ENCODE assay signal across 39 cellular contexts in the genomic region with DNA sequence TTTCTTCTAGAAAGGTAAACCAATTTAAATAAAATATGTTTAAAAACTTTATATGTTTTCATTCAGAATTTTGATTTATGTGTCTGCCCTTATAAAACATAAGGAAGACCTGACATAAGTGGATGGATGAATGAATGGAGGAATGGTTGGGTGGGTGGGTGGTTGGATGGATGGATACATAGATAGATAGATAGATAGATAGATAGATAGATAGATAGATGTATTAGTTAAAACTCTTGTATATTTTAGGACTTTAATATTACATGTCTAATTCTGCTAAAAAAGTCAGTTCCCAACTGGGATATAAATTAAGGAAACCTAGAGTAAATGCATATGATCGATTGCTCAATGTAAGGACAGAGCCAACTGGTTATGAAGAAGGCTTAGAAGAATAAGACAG.
"Had no signal": no experiment of that assay in that cellular context is flagged by ENCODE, and none has a peak within 500 bp of the region (broad histone marks: within the 10 kb centered on the region; RNA-seq: fewer than 3 reads in every experiment).

No MANE protein-coding gene starts in this region.

- H3K27me3 ChIP-seq: adrenal gland, ascending aorta, body of pancreas, brain microvascular endothelial cell, breast epithelium, cardiac muscle cell had no signal

- ATAC-seq: activated naive CD4-positive, alpha-beta T cell treated with anti-CD3 and anti-CD28 coated beads, Interleukin-2, amount 50 U/mL, for 72 hours; activated naive CD8-positive, alpha-beta T cell treated with anti-CD3 and anti-CD28 coated beads, Interleukin-2, amount 50 U/mL, for 24 hours; activated T-cell treated with anti-CD3 and anti-CD28 coated beads, Interleukin-2, amount 50 U/mL, for 4 hours; activated T-cell treated with anti-CD3 and anti-CD28 coated beads, Interleukin-2, amount 50 U/mL, for 72 hours; activated T-helper 17 cell treated with anti-CD3 and anti-CD28 coated beads, Interleukin-2, amount 50 U/mL, for 72 hours; body of pancreas had no signal

- H3K4me1 ChIP-seq: adrenal gland, body of pancreas, breast epithelium had no signal

- H3K9me3 Mint-ChIP-seq: activated naive CD4-positive, alpha-beta T cell treated with anti-CD3 and anti-CD28 coated beads for 36 hours; activated naive CD4-positive, alpha-beta T cell treated with anti-CD3 and anti-CD28 coated beads, Interleukin-2, amount 10 ng/mL, durations not matched to agents 7 days and 5 days; activated naive CD4-positive, alpha-beta T cell treated with anti-CD3 and anti-CD28 coated beads, Interleukin-2, amount 50 U/mL, for 24 hours; activated naive CD4-positive, alpha-beta T cell treated with anti-CD3 and anti-CD28 coated beads, Interleukin-2, amount 50 U/mL, for 72 hours; activated naive CD8-positive, alpha-beta T cell treated with anti-CD3 and anti-CD28 coated beads for 36 hours; activated naive CD8-positive, alpha-beta T cell treated with anti-CD3 and anti-CD28 coated beads, Interleukin-2, amount 10 ng/mL, durations not matched to agents 7 days and 5 days; activated naive CD8-positive, alpha-beta T cell treated with anti-CD3 and anti-CD28 coated beads, Interleukin-2, amount 50 U/mL, for 24 hours; activated T-cell treated with anti-CD3 and anti-CD28 coated beads, Interleukin-2, amount 50 U/mL, for 24 hours; activated T-cell treated with anti-CD3 and anti-CD28 coated beads, Interleukin-2, amount 50 U/mL, for 4 hours; activated T-cell treated with anti-CD3 and anti-CD28 coated beads, Interleukin-2, amount 50 U/mL, for 72 hours; activated T-helper 1 cell treated with anti-CD3 and anti-CD28 coated beads, Interleukin-12 subunit alpha, Interleukin-12 subunit beta, Interleukin-2, Interleukin-4 antibody, amounts not matched to agents 30 ng/mL and 10 ng/mL and 1 ng/mL, durations not matched to agents 14 hours and 24 hours and 36 hours; activated T-helper 17 cell treated with anti-CD3 and anti-CD28 coated beads, Interleukin-2, amount 50 U/mL, for 72 hours; activated T-helper 2 cell treated with anti-CD3 and anti-CD28 coated beads, Interferon-gamma antibody, Interleukin-2, Interleukin-4, amounts not matched to agents 10 μg/mL and 5 μg/mL and 100 μg/mL, durations not matched to agents 14 hours and 24 hours and 36 hours; central memory CD8-positive, alpha-beta T cell had no signal

- H3K27ac Mint-ChIP-seq: activated naive CD4-positive, alpha-beta T cell treated with anti-CD3 and anti-CD28 coated beads for 36 hours; activated naive CD4-positive, alpha-beta T cell treated with anti-CD3 and anti-CD28 coated beads, Interleukin-2, amount 10 ng/mL, durations not matched to agents 7 days and 5 days; activated naive CD4-positive, alpha-beta T cell treated with anti-CD3 and anti-CD28 coated beads, Interleukin-2, amount 50 U/mL, for 24 hours; activated naive CD4-positive, alpha-beta T cell treated with anti-CD3 and anti-CD28 coated beads, Interleukin-2, amount 50 U/mL, for 72 hours; activated naive CD8-positive, alpha-beta T cell; activated naive CD8-positive, alpha-beta T cell treated with anti-CD3 and anti-CD28 coated beads for 36 hours; activated naive CD8-positive, alpha-beta T cell treated with anti-CD3 and anti-CD28 coated beads, Interleukin-2, amount 10 ng/mL, durations not matched to agents 7 days and 5 days; activated naive CD8-positive, alpha-beta T cell treated with anti-CD3 and anti-CD28 coated beads, Interleukin-2, amount 50 U/mL, for 24 hours; activated T-cell treated with anti-CD3 and anti-CD28 coated beads, Interleukin-2, amount 50 U/mL, for 24 hours; activated T-cell treated with anti-CD3 and anti-CD28 coated beads, Interleukin-2, amount 50 U/mL, for 72 hours; activated T-helper 1 cell treated with anti-CD3 and anti-CD28 coated beads, Interleukin-12 subunit alpha, Interleukin-12 subunit beta, Interleukin-2, Interleukin-4 antibody, amounts not matched to agents 30 ng/mL and 10 ng/mL and 1 ng/mL, durations not matched to agents 14 hours and 24 hours and 36 hours; activated T-helper 17 cell treated with anti-CD3 and anti-CD28 coated beads, Interleukin-2, amount 50 U/mL, for 72 hours; activated T-helper 2 cell treated with anti-CD3 and anti-CD28 coated beads, Interferon-gamma antibody, Interleukin-2, Interleukin-4, amounts not matched to agents 10 μg/mL and 5 μg/mL and 100 μg/mL, durations not matched to agents 14 hours and 24 hours and 36 hours; brain had no signal

- H3K27me3 Mint-ChIP-seq: activated naive CD4-positive, alpha-beta T cell treated with anti-CD3 and anti-CD28 coated beads, Interleukin-2, amount 10 ng/mL, durations not matched to agents 7 days and 5 days; brain had no signal

- H3K4me1 Mint-ChIP-seq: activated naive CD4-positive, alpha-beta T cell treated with anti-CD3 and anti-CD28 coated beads, Interleukin-2, amount 10 ng/mL, durations not matched to agents 7 days and 5 days; activated naive CD4-positive, alpha-beta T cell treated with anti-CD3 and anti-CD28 coated beads, Interleukin-2, amount 50 U/mL, for 24 hours; activated naive CD8-positive, alpha-beta T cell treated with anti-CD3 and anti-CD28 coated beads for 36 hours; activated naive CD8-positive, alpha-beta T cell treated with anti-CD3 and anti-CD28 coated beads, Interleukin-2, amount 10 ng/mL, durations not matched to agents 7 days and 5 days; activated naive CD8-positive, alpha-beta T cell treated with anti-CD3 and anti-CD28 coated beads, Interleukin-2, amount 50 U/mL, for 24 hours; activated T-helper 17 cell treated with anti-CD3 and anti-CD28 coated beads, Interleukin-2, amount 50 U/mL, for 72 hours; brain; central memory CD8-positive, alpha-beta T cell had no signal

- H3K4me3 ChIP-seq: adrenal gland, ascending aorta, body of pancreas, breast epithelium, cardiac muscle cell had no signal

- H3K36me3 ChIP-seq: adrenal gland, ascending aorta, brain microvascular endothelial cell, breast epithelium, cardiac muscle cell had no signal

- FAIRE-seq: astrocyte, bronchial epithelial cell had no signal

- H3K36me3 Mint-ChIP-seq: activated naive CD4-positive, alpha-beta T cell treated with anti-CD3 and anti-CD28 coated beads, Interleukin-2, amount 10 ng/mL, durations not matched to agents 7 days and 5 days; activated naive CD4-positive, alpha-beta T cell treated with anti-CD3 and anti-CD28 coated beads, Interleukin-2, amount 50 U/mL, for 24 hours; activated naive CD4-positive, alpha-beta T cell treated with anti-CD3 and anti-CD28 coated beads, Interleukin-2, amount 50 U/mL, for 72 hours; activated naive CD8-positive, alpha-beta T cell; activated naive CD8-positive, alpha-beta T cell treated with anti-CD3 and anti-CD28 coated beads for 36 hours; activated naive CD8-positive, alpha-beta T cell treated with anti-CD3 and anti-CD28 coated beads, Interleukin-2, amount 10 ng/mL, durations not matched to agents 7 days and 5 days; brain had no signal

- H3K4me3 Mint-ChIP-seq: activated naive CD4-positive, alpha-beta T cell treated with anti-CD3 and anti-CD28 coated beads for 36 hours; activated naive CD4-positive, alpha-beta T cell treated with anti-CD3 and anti-CD28 coated beads, Interleukin-2, amount 10 ng/mL, durations not matched to agents 7 days and 5 days; activated naive CD4-positive, alpha-beta T cell treated with anti-CD3 and anti-CD28 coated beads, Interleukin-2, amount 50 U/mL, for 24 hours; activated naive CD8-positive, alpha-beta T cell; activated naive CD8-positive, alpha-beta T cell treated with anti-CD3 and anti-CD28 coated beads for 36 hours; activated naive CD8-positive, alpha-beta T cell treated with anti-CD3 and anti-CD28 coated beads, Interleukin-2, amount 10 ng/mL, durations not matched to agents 7 days and 5 days; activated naive CD8-positive, alpha-beta T cell treated with anti-CD3 and anti-CD28 coated beads, Interleukin-2, amount 50 U/mL, for 24 hours; activated T-cell treated with anti-CD3 and anti-CD28 coated beads, Interleukin-2, amount 50 U/mL, for 24 hours; activated T-cell treated with anti-CD3 and anti-CD28 coated beads, Interleukin-2, amount 50 U/mL, for 4 hours; activated T-cell treated with anti-CD3 and anti-CD28 coated beads, Interleukin-2, amount 50 U/mL, for 72 hours; activated T-helper 1 cell treated with anti-CD3 and anti-CD28 coated beads, Interleukin-12 subunit alpha, Interleukin-12 subunit beta, Interleukin-2, Interleukin-4 antibody, amounts not matched to agents 30 ng/mL and 10 ng/mL and 1 ng/mL, durations not matched to agents 14 hours and 24 hours and 36 hours; activated T-helper 17 cell treated with anti-CD3 and anti-CD28 coated beads, Interleukin-2, amount 50 U/mL, for 72 hours; brain; central memory CD8-positive, alpha-beta T cell had no signal

- H3K27ac ChIP-seq: adrenal gland, ascending aorta, body of pancreas, brain microvascular endothelial cell, breast epithelium, cardiac muscle cell had no signal

- DNase-seq: activated effector memory CD4-positive, alpha-beta T cell treated with anti-CD3 and anti-CD28 coated beads, Interleukin-2, amount 50 U/mL, for 16 hours; activated effector memory CD4-positive, alpha-beta T cell treated with Interleukin-2 at 50 U/mL for 16 hours; activated gamma-delta T cell; activated gamma-delta T cell treated with Interleukin-2 at 50 U/mL for 16 hours; activated naive CD4-positive, alpha-beta T cell; activated naive CD4-positive, alpha-beta T cell treated with anti-CD3 and anti-CD28 coated beads for 36 hours; activated naive CD4-positive, alpha-beta T cell treated with anti-CD3 and anti-CD28 coated beads, Interleukin-2, amount 10 ng/mL, durations not matched to agents 7 days and 5 days; activated naive CD4-positive, alpha-beta T cell treated with anti-CD3 and anti-CD28 coated beads, Interleukin-2, amount 50 U/mL, for 16 hours; activated naive CD4-positive, alpha-beta T cell treated with Interleukin-2 at 50 U/mL for 16 hours; activated naive CD8-positive, alpha-beta T cell treated with anti-CD3 and anti-CD28 coated beads for 36 hours; activated naive CD8-positive, alpha-beta T cell treated with anti-CD3 and anti-CD28 coated beads, Interleukin-2, amount 10 ng/mL, durations not matched to agents 7 days and 5 days; activated naive CD8-positive, alpha-beta T cell treated with anti-CD3 and anti-CD28 coated beads, Interleukin-2, amount 50 U/mL, for 24 hours; activated T-cell treated with anti-CD3 and anti-CD28 coated beads, Interleukin-2, amount 50 U/mL, for 24 hours; activated T-cell treated with anti-CD3 and anti-CD28 coated beads, Interleukin-2, amount 50 U/mL, for 4 hours; activated T-cell treated with anti-CD3 and anti-CD28 coated beads, Interleukin-2, amount 50 U/mL, for 48 hours; activated T-cell treated with anti-CD3 and anti-CD28 coated beads, Interleukin-2, amount 50 U/mL, for 72 hours; adrenal gland; amniotic stem cell; amygdala; anterior cingulate cortex; aorta; body of pancreas; brain microvascular endothelial cell; caudate nucleus; central memory CD4-positive, alpha-beta T cell; cerebellar nuclear complex had no signal

- H3K9me3 ChIP-seq: adrenal gland, ascending aorta, body of pancreas, breast epithelium had no signal
